In genomic region chr3:177441813-177442646, GRCh38 we compare ENCODE assay signal across 9 cellular contexts.
DNase-seq lines count a peak whose midpoint lies in the region; ATAC-seq and TF ChIP-seq lines count a peak whose summit lies in the region.
"Had no signal": no experiment of that assay in that cellular context is flagged by ENCODE, and none has a peak within 500 bp of the region (broad histone marks: within the 10 kb centered on the region; RNA-seq: fewer than 3 reads in every experiment).

No MANE protein-coding gene starts in this region.

- 0 out of 2 replicates have a peak overlapping the region, but pooled peaks have one; percentile 13 for H3K9ac ChIP-seq in Karpas-422 (ENCODE audit: low read length)

- no peaks in the 10 kb centered on the region for H3K9me2 ChIP-seq in Karpas-422 (replicated peaks; ENCODE audit: insufficient read depth, low read length)

- H3K9me3 ChIP-seq in Karpas-422 (ENCODE audit: low read length) (no peaks in the 10 kb centered on the region), mucosa of descending colon (no peaks in the 10 kb centered on the region)

- no peak overlapping the region for H3K4me3 Mint-ChIP-seq in activated T-helper 1 cell treated with anti-CD3 and anti-CD28 coated beads, Interleukin-12 subunit alpha, Interleukin-12 subunit beta, Interleukin-2, Interleukin-4 antibody, amounts not matched to agents 30 ng/mL and 10 ng/mL and 1 ng/mL, durations not matched to agents 14 hours and 24 hours and 36 hours
- H3K4me3 Mint-ChIP-seq in activated T-helper 17 cell treated with anti-CD3 and anti-CD28 coated beads, Interleukin-2, amount 50 U/mL, for 72 hours: no peak overlapping the region

- H3K27ac ChIP-seq in Karpas-422 (ENCODE audit: low read length): no peak overlapping the region

- peak overlapping the region; percentile 28 for H3K4me2 ChIP-seq in Karpas-422 (ENCODE audit: low read depth, low read length, poor library complexity, severe bottlenecking)

- peaks cover 2% of the 10 kb centered on the region for H3K27me3 Mint-ChIP-seq in activated T-helper 1 cell treated with anti-CD3 and anti-CD28 coated beads, Interleukin-12 subunit alpha, Interleukin-12 subunit beta, Interleukin-2, Interleukin-4 antibody, amounts not matched to agents 30 ng/mL and 10 ng/mL and 1 ng/mL, durations not matched to agents 14 hours and 24 hours and 36 hours (ENCODE audit: insufficient read depth)
- no peaks in the 10 kb centered on the region for H3K27me3 Mint-ChIP-seq in activated T-helper 17 cell treated with anti-CD3 and anti-CD28 coated beads, Interleukin-2, amount 50 U/mL, for 72 hours

- ATAC-seq in GM21786 (IDR thresholded peaks at IDR 0.05; ENCODE audit: unreplicated experiment) (peak; percentile 98), mucosa of descending colon (peak; percentile 28), omental fat pad (ENCODE audit: low FRiP score) (no peak)
- ATAC-seq in activated T-helper 17 cell treated with anti-CD3 and anti-CD28 coated beads, Interleukin-2, amount 50 U/mL, for 72 hours (replicated peaks): no peak

- H3K36me3 ChIP-seq in Karpas-422 (ENCODE audit: insufficient read depth, low read length): no peaks in the 10 kb centered on the region
- H3K36me3 ChIP-seq in mucosa of descending colon (ENCODE audit: low read depth): no peaks in the 10 kb centered on the region

- TF ChIP-seq CTCF in GM13977 (IDR thresholded peaks at IDR 0.05; ENCODE audit: extremely low read depth, insufficient read depth, missing control alignments) (no peak), mucosa of descending colon (IDR thresholded peaks at IDR 0.05) (no peak), omental fat pad (IDR thresholded peaks at IDR 0.05) (no peak)

- no peaks in the 10 kb centered on the region for H3K79me2 ChIP-seq in Karpas-422 (ENCODE audit: low read length)

- intact Hi-C loops in mucosa of descending colon (cut with DNase I, micrococcal nuclease): no loop called here
- intact Hi-C loops in activated T-helper 1 cell treated with anti-CD3 and anti-CD28 coated beads, Interleukin-12 subunit alpha, Interleukin-12 subunit beta, Interleukin-2, Interleukin-4 antibody, amounts not matched to agents 30 ng/mL and 10 ng/mL and 1 ng/mL, durations not matched to agents 14 hours and 24 hours and 36 hours (cut with micrococcal nuclease): no loop called here

- DNase-seq in GM13977 (ENCODE audit: low spot score) (peak; percentile 58), Karpas-422 (peak; percentile 76), mucosa of descending colon (no peak), omental fat pad (ENCODE audit: low spot score) (no peak), NCI-H2029 treated with DMSO at 0.1 percent for 48 hours (lab: John Stamatoyannopoulos, UW) (no peak)
- DNase-seq in activated T-helper 1 cell treated with anti-CD3 and anti-CD28 coated beads, Interleukin-12 subunit alpha, Interleukin-12 subunit beta, Interleukin-2, Interleukin-4 antibody, amounts not matched to agents 30 ng/mL and 10 ng/mL and 1 ng/mL, durations not matched to agents 14 hours and 24 hours and 36 hours (ENCODE audit: low spot score): no peak

- H3K27me3 ChIP-seq in Karpas-422 (ENCODE audit: low read length): no peaks in the 10 kb centered on the region

- H3K27ac Mint-ChIP-seq in activated T-helper 1 cell treated with anti-CD3 and anti-CD28 coated beads, Interleukin-12 subunit alpha, Interleukin-12 subunit beta, Interleukin-2, Interleukin-4 antibody, amounts not matched to agents 30 ng/mL and 10 ng/mL and 1 ng/mL, durations not matched to agents 14 hours and 24 hours and 36 hours: no peak overlapping the region
- H3K27ac Mint-ChIP-seq in activated T-helper 17 cell treated with anti-CD3 and anti-CD28 coated beads, Interleukin-2, amount 50 U/mL, for 72 hours: no peak overlapping the region

- H3K4me3 ChIP-seq in Karpas-422 (ENCODE audit: low read length) (no peak overlapping the region), mucosa of descending colon (no peak overlapping the region)
- H3K4me3 ChIP-seq: lung had no signal

- peak overlapping the region; percentile 18; the same call in 1 of the 2 replicates for H2AFZ ChIP-seq in Karpas-422 (ENCODE audit: low read length)

- no peaks in the 10 kb centered on the region for H3K36me3 Mint-ChIP-seq in activated T-helper 1 cell treated with anti-CD3 and anti-CD28 coated beads, Interleukin-12 subunit alpha, Interleukin-12 subunit beta, Interleukin-2, Interleukin-4 antibody, amounts not matched to agents 30 ng/mL and 10 ng/mL and 1 ng/mL, durations not matched to agents 14 hours and 24 hours and 36 hours (ENCODE audit: low read depth)
- H3K36me3 Mint-ChIP-seq in activated T-helper 17 cell treated with anti-CD3 and anti-CD28 coated beads, Interleukin-2, amount 50 U/mL, for 72 hours (ENCODE audit: low read depth): no peaks in the 10 kb centered on the region

- no peaks in the 10 kb centered on the region for H3K4me1 Mint-ChIP-seq in activated T-helper 1 cell treated with anti-CD3 and anti-CD28 coated beads, Interleukin-12 subunit alpha, Interleukin-12 subunit beta, Interleukin-2, Interleukin-4 antibody, amounts not matched to agents 30 ng/mL and 10 ng/mL and 1 ng/mL, durations not matched to agents 14 hours and 24 hours and 36 hours (ENCODE audit: low read depth)
- H3K4me1 Mint-ChIP-seq in activated T-helper 17 cell treated with anti-CD3 and anti-CD28 coated beads, Interleukin-2, amount 50 U/mL, for 72 hours: peaks cover 7% of the 10 kb centered on the region

- no peaks in the 10 kb centered on the region for H3K9me3 Mint-ChIP-seq in activated T-helper 1 cell treated with anti-CD3 and anti-CD28 coated beads, Interleukin-12 subunit alpha, Interleukin-12 subunit beta, Interleukin-2, Interleukin-4 antibody, amounts not matched to agents 30 ng/mL and 10 ng/mL and 1 ng/mL, durations not matched to agents 14 hours and 24 hours and 36 hours
- no peaks in the 10 kb centered on the region for H3K9me3 Mint-ChIP-seq in activated T-helper 17 cell treated with anti-CD3 and anti-CD28 coated beads, Interleukin-2, amount 50 U/mL, for 72 hours

- peaks cover 13% of the 10 kb centered on the region for H3K4me1 ChIP-seq in Karpas-422 (ENCODE audit: low read length)
- peaks cover 11% of the 10 kb centered on the region for H3K4me1 ChIP-seq in mucosa of descending colon (ENCODE audit: low read depth)

- H4K20me1 ChIP-seq in Karpas-422 (ENCODE audit: insufficient read depth, low read depth, low read length): no peaks in the 10 kb centered on the region

- in situ Hi-C loops in GM13977 (cut with MboI; ENCODE audit: low pct_unique_long_range_greater_than_20kb, low sequenced_read_pairs, unreplicated experiment): no loop called here

Comparison
In these comparisons a context has a peak if more than half of its experiments do, and no peak if none do; other contexts are left out.
1. DNase-seq: peak in GM13977 (single experiment) and Karpas-422 (single experiment); none in mucosa of descending colon (0 of 3), activated T-helper 1 cell treated with anti-CD3 and anti-CD28 coated beads, Interleukin-12 subunit alpha, Interleukin-12 subunit beta, Interleukin-2, Interleukin-4 antibody, amounts not matched to agents 30 ng/mL and 10 ng/mL and 1 ng/mL, durations not matched to agents 14 hours and 24 hours and 36 hours (single experiment), omental fat pad (single experiment) and NCI-H2029 treated with DMSO at 0.1 percent for 48 hours (single experiment).
2. ATAC-seq: peak in GM21786 (single experiment) and mucosa of descending colon (single experiment); none in omental fat pad (single experiment) and activated T-helper 17 cell treated with anti-CD3 and anti-CD28 coated beads, Interleukin-2, amount 50 U/mL, for 72 hours (single experiment).